17 cellular contexts compared by ENCODE assay signal in the genomic region with DNA sequence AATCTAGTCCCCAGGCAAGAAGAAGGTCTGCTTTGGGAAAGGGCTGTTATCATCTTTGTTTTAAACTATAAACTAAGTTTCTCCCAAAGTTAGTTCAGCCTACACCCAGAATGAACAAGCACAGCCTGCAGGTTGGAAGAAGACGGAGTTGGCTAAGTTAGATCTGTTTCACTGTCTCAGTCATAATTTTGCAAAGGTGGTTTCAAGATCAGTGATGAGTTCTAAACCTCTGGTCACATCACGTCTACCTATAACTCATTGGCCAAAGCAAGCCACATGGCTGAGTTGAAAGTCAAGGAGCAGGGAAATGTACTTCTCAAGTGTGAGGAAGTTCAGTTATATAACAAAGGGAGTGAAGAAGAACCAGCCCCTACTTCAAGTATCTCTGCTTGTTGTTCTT.
"Had no signal": no experiment of that assay in that cellular context is flagged by ENCODE, and none has a peak within 500 bp of the region (broad histone marks: within the 10 kb centered on the region; RNA-seq: fewer than 3 reads in every experiment).

No MANE protein-coding gene starts in this region.

- H3K27ac Mint-ChIP-seq: activated naive CD4-positive, alpha-beta T cell treated with anti-CD3 and anti-CD28 coated beads, Interleukin-2, amount 50 U/mL, for 24 hours; T-cell had no signal

- H3K27me3 Mint-ChIP-seq: activated naive CD4-positive, alpha-beta T cell treated with anti-CD3 and anti-CD28 coated beads, Interleukin-2, amount 50 U/mL, for 24 hours had no signal

- H3K4me3 Mint-ChIP-seq: activated naive CD4-positive, alpha-beta T cell treated with anti-CD3 and anti-CD28 coated beads, Interleukin-2, amount 50 U/mL, for 24 hours; T-cell had no signal

- ATAC-seq: Panc1, T-cell had no signal

- H3K36me3 Mint-ChIP-seq: activated naive CD4-positive, alpha-beta T cell treated with anti-CD3 and anti-CD28 coated beads, Interleukin-2, amount 50 U/mL, for 24 hours; T-cell had no signal

- H3K9me3 Mint-ChIP-seq: activated naive CD4-positive, alpha-beta T cell treated with anti-CD3 and anti-CD28 coated beads, Interleukin-2, amount 50 U/mL, for 24 hours; T-cell had no signal

- DNase-seq: activated CD4-positive, alpha-beta T cell treated with anti-CD3 and anti-CD28 coated beads, Interleukin-2, amount 50 U/mL, for 4 hours; brain microvascular endothelial cell; cerebellar nuclear complex; Karpas-422; MM.1S; NCI-H1105; NCI-H1436; NCI-H1694 treated with DMSO at 0.1 percent for 48 hours; NCI-H2081; NCI-H510A treated with DMSO at 0.1 percent for 48 hours; NCI-H69; NK-92 treated with Interleukin-12 subunit alpha and Interleukin-12 subunit beta, amount 100 ng/mL, for 24 hours; OCI-M1; RPMI8226; T-cell had no signal

- H3K4me1 Mint-ChIP-seq: T-cell had no signal
